ENCODE assay signal across 21 cellular contexts in genomic region chr2:181902625-181903024, GRCh38. TPM values are rescaled to one million over a fixed set of nuclear protein-coding genes. Genes with fewer than 3 reads are reported as not detected.
A peak's percentile ranks its signal among the peaks of the same experiment; 100 is the strongest.
DNase-seq lines count a peak whose midpoint lies in the region; ATAC-seq, FAIRE-seq and TF ChIP-seq lines count a peak whose summit lies in the region.
"Had no signal": no experiment of that assay in that cellular context is flagged by ENCODE, and none has a peak within 500 bp of the region (broad histone marks: within the 10 kb centered on the region; RNA-seq: fewer than 3 reads in every experiment).

No MANE protein-coding gene starts in this region.

- peak overlapping the region in 2 of 4 donors; percentile 25 to 32 for H3K4me3 ChIP-seq in pancreas
- H3K4me3 ChIP-seq: GM23338 had no signal

- no peaks in the 10 kb centered on the region for H3K27me3 ChIP-seq in pancreas

- in situ Hi-C loops in SK-MEL-5 (cut with HindIII; ENCODE audit: low pct_unique_long_range_greater_than_20kb, low sequenced_read_pairs) = no loop called here

- ATAC-seq in pancreas = peak in 3 of 4 donors; percentile 8 to 13 (median 10)
- ATAC-seq in GM19467 (IDR thresholded peaks at IDR 0.05; ENCODE audit: unreplicated experiment) = no peak
- ATAC-seq in activated naive CD4-positive, alpha-beta T cell treated with anti-CD3 and anti-CD28 coated beads, Interleukin-2, amount 50 U/mL, for 72 hours = no peak
- ATAC-seq: GM23338, Right ventricle myocardium inferior, SK-N-SH treated with all-trans-retinoic acid at 6 μM for 48 hours had no signal

- DNase-seq in EH (ENCODE audit: low read depth) (peak; percentile 11), SK-MEL-5 (ENCODE audit: low read depth, low spot score) (peak; percentile 46), fibroblast of peridontal ligament (ENCODE audit: extremely low read depth) (peak; percentile 26), pancreas (no peak), SK-N-DZ (ENCODE audit: low spot score) (no peak), NCI-H128 (lab: John Stamatoyannopoulos, UW; ENCODE audit: unreplicated experiment) (no peak)
- DNase-seq in activated naive CD4-positive, alpha-beta T cell treated with anti-CD3 and anti-CD28 coated beads, Interleukin-2, amount 50 U/mL, for 72 hours (ENCODE audit: low spot score in 2 of 2) = no peak
- DNase-seq: ACHN; CD4-positive, CD25-positive, alpha-beta regulatory T cell; DMS79 treated with DMSO at 0.1 percent for 48 hours; GF-D8; NCI-H1092; NCI-H1694; NCI-H69 had no signal

- peaks cover 12 to 46% (median 40%) of the 10 kb centered on the region in 3 donors for H3K4me1 ChIP-seq in pancreas

- intact Hi-C loops in pancreas (cut with DNase I) = loop anchor here in 2 of 3 donors (10.0 kb wide), 1 partner anchor 158 kb away; no protein-coding TSS in a partner anchor

- no peak overlapping the region for H3K27ac Mint-ChIP-seq in activated naive CD4-positive, alpha-beta T cell treated with anti-CD3 and anti-CD28 coated beads, Interleukin-2, amount 50 U/mL, for 72 hours
- H3K27ac Mint-ChIP-seq: GM23338, IgD-negative memory B cell had no signal

- H3K9me3 ChIP-seq in pancreas = no peaks in the 10 kb centered on the region

- no peak for FAIRE-seq in pancreas (lab: Jason Lieb, UNC)
- FAIRE-seq: D721Med, GM19239 had no signal

- peaks cover 11 to 38% of the 10 kb centered on the region in 2 donors for H3K36me3 Mint-ChIP-seq in activated naive CD4-positive, alpha-beta T cell treated with anti-CD3 and anti-CD28 coated beads, Interleukin-2, amount 50 U/mL, for 72 hours

- WGBS in pancreas, 2 donors = 39 to 44% methylated on average over 3 of the region's 3 CpGs

- H3K9me3 Mint-ChIP-seq in activated naive CD4-positive, alpha-beta T cell treated with anti-CD3 and anti-CD28 coated beads, Interleukin-2, amount 50 U/mL, for 72 hours = no peaks in the 10 kb centered on the region
- H3K9me3 Mint-ChIP-seq: CD4-positive, CD25-positive, alpha-beta regulatory T cell; GM23338; IgD-negative memory B cell had no signal

- peak overlapping the region in 2 of 4 donors; percentile 100 for H3K27ac ChIP-seq in pancreas

- peaks cover 0 to 39% (median 4%) of the 10 kb centered on the region in 3 donors for H3K36me3 ChIP-seq in pancreas

- TF ChIP-seq CTCF in pancreas (IDR thresholded peaks at IDR 0.05) = no peak

RNA-seq across cellular contexts. Expression of gene ITPRID2, which starts 11.1 kb away (rescaled TPM):
- 106 and 112 TPM in 2 replicates for total RNA-seq in SK-MEL-5 (2014; rRNA removed; shearing (Covaris generic))
- polyA plus RNA-seq in SK-MEL-5 (2015; cell fraction: cytosol; rRNA removed) = 64.6 and 82.9 TPM in 2 replicates
- polyA plus RNA-seq in SK-MEL-5 (2015; cell fraction: nucleus; rRNA removed) = 179 and 222 TPM in 2 replicates
- total RNA-seq in pancreas = 100 to 1,000 TPM; 304 to 497 (median 336) TPM
- polyA plus RNA-seq in pancreas = 10 to 100 TPM; 85.6 to 99.0 TPM
- 10 to 100 TPM; 35.3 to 70.5 TPM for total RNA-seq in activated naive CD4-positive, alpha-beta T cell treated with anti-CD3 and anti-CD28 coated beads, Interleukin-2, amount 50 U/mL, for 72 hours
- 29.5 and 47.1 TPM in 2 replicates for polyA plus RNA-seq in SK-N-DZ (2014; cell fraction: cytosol; rRNA removed)
- polyA plus RNA-seq in SK-N-DZ (2014; cell fraction: nucleus; rRNA removed) = 49.5 and 63.1 TPM in 2 replicates

Comparison
In these comparisons a context has a peak if more than half of its experiments do, and no peak if none do; other contexts are left out.
1. DNase-seq: peak in EH (single experiment), SK-MEL-5 (single experiment) and fibroblast of peridontal ligament (single experiment); none in pancreas (0 of 6), activated naive CD4-positive, alpha-beta T cell treated with anti-CD3 and anti-CD28 coated beads, Interleukin-2, amount 50 U/mL, for 72 hours (0 of 2), SK-N-DZ (single experiment) and NCI-H128 (single experiment).
2. ATAC-seq: peak in pancreas (3 of 4); none in GM19467 (single experiment) and activated naive CD4-positive, alpha-beta T cell treated with anti-CD3 and anti-CD28 coated beads, Interleukin-2, amount 50 U/mL, for 72 hours (0 of 2).